4 cellular contexts compared by ENCODE assay signal in genomic region chr15:79397264-79397663, GRCh38.
"Had no signal": no experiment of that assay in that cellular context is flagged by ENCODE, and none has a peak within 500 bp of the region (broad histone marks: within the 10 kb centered on the region; RNA-seq: fewer than 3 reads in every experiment).

No MANE protein-coding gene starts in this region.

- DNase-seq: IMR-90, KBM-7 had no signal

- H3K4me3 ChIP-seq: K562 had no signal

- H3K27ac ChIP-seq: HL-60 had no signal
